ENCODE assay signal across 8 cellular contexts in genomic region chr3:180601688-180602666, GRCh38. TPM values are rescaled to one million over a fixed set of nuclear protein-coding genes. Genes with fewer than 3 reads are reported as not detected.
DNase-seq lines count a peak whose midpoint lies in the region; ATAC-seq, FAIRE-seq and TF ChIP-seq lines count a peak whose summit lies in the region.

A gene with protein sequence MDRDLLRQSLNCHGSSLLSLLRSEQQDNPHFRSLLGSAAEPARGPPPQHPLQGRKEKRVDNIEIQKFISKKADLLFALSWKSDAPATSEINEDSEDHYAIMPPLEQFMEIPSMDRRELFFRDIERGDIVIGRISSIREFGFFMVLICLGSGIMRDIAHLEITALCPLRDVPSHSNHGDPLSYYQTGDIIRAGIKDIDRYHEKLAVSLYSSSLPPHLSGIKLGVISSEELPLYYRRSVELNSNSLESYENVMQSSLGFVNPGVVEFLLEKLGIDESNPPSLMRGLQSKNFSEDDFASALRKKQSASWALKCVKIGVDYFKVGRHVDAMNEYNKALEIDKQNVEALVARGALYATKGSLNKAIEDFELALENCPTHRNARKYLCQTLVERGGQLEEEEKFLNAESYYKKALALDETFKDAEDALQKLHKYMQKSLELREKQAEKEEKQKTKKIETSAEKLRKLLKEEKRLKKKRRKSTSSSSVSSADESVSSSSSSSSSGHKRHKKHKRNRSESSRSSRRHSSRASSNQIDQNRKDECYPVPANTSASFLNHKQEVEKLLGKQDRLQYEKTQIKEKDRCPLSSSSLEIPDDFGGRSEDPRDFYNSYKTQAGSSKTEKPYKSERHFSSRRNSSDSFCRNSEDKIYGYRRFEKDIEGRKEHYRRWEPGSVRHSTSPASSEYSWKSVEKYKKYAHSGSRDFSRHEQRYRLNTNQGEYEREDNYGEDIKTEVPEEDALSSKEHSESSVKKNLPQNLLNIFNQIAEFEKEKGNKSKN (plus strand): TSS chr3:180602163. CDS start chr3:180602262, 99 bp downstream.

- ATAC-seq in HG02852 (IDR thresholded peaks at IDR 0.05; ENCODE audit: unreplicated experiment) (peak; percentile 97), left ventricle myocardium superior (peak; percentile 100)

- TF ChIP-seq CTCF in prostate gland (IDR thresholded peaks at IDR 0.05) = no peak

- H3K27ac Mint-ChIP-seq in T-helper 1 cell treated with Interleukin-12 subunit alpha and Interleukin-12 subunit beta and Interleukin-4 antibody, amounts not matched to agents 30 μg/mL and 1 μg/mL, for 36 hours = peak within 1 kb of the TSS; percentile 91

- peaks cover 34% of the 10 kb centered on the region for H3K36me3 Mint-ChIP-seq in T-helper 1 cell treated with Interleukin-12 subunit alpha and Interleukin-12 subunit beta and Interleukin-4 antibody, amounts not matched to agents 30 μg/mL and 1 μg/mL, for 36 hours (ENCODE audit: low read depth)

- no peaks in the 10 kb centered on the region for H3K27me3 ChIP-seq in prostate gland (replicated peaks; ENCODE audit: insufficient read depth)

- FAIRE-seq in GM12892 (lab: Jason Lieb, UNC) = peak; percentile 99

- TF ChIP-seq POLR2A in GM12892 (IDR thresholded peaks at IDR 0.05; ENCODE audit: low read depth, low read length) (peak; percentile 93), prostate gland (IDR thresholded peaks at IDR 0.05) (no peak)

- peak within 1 kb of the TSS; percentile 65 to 68 for H3K27ac ChIP-seq in prostate gland
- H3K27ac ChIP-seq in urinary bladder (ENCODE audit: low read depth) = peak within 1 kb of the TSS; percentile 64

- peak; percentile 73 for DNase-seq in GM12892 (ENCODE audit: insufficient read length)
- peak; percentile 98 for DNase-seq in NCI-H146 treated with DMSO at 0.1 percent for 48 hours (lab: John Stamatoyannopoulos, UW; ENCODE audit: unreplicated experiment)
- peak; percentile 84 for DNase-seq in amniotic stem cell (lab: John Stamatoyannopoulos, UW)
- DNase-seq in left ventricle myocardium superior = peak; percentile 94
- peak; percentile 82 for DNase-seq in prostate gland (ENCODE audit: low spot score)

- H3K4me1 ChIP-seq in prostate gland (replicated peaks) (no peaks in the 10 kb centered on the region), urinary bladder (ENCODE audit: insufficient read depth) (no peaks in the 10 kb centered on the region)

- H3K9me3 Mint-ChIP-seq in T-helper 1 cell treated with Interleukin-12 subunit alpha and Interleukin-12 subunit beta and Interleukin-4 antibody, amounts not matched to agents 30 μg/mL and 1 μg/mL, for 36 hours = peaks cover 13% of the 10 kb centered on the region

- no peaks in the 10 kb centered on the region for H3K9me3 ChIP-seq in prostate gland

- H3K4me1 Mint-ChIP-seq in T-helper 1 cell treated with Interleukin-12 subunit alpha and Interleukin-12 subunit beta and Interleukin-4 antibody, amounts not matched to agents 30 μg/mL and 1 μg/mL, for 36 hours (ENCODE audit: low read depth) = peaks cover 12% of the 10 kb centered on the region

- H3K4me3 ChIP-seq in prostate gland = peak within 1 kb of the TSS; percentile 86 to 90
- H3K4me3 ChIP-seq in urinary bladder (ENCODE audit: low read depth, low read length) = peak within 1 kb of the TSS; percentile 75

- peak within 1 kb of the TSS; percentile 97 for H3K4me3 Mint-ChIP-seq in T-helper 1 cell treated with Interleukin-12 subunit alpha and Interleukin-12 subunit beta and Interleukin-4 antibody, amounts not matched to agents 30 μg/mL and 1 μg/mL, for 36 hours

- H3K36me3 ChIP-seq in prostate gland (peaks cover 0 to 5% of the 10 kb centered on the region in 2 donors), urinary bladder (ENCODE audit: insufficient read depth) (peaks cover 2% of the 10 kb centered on the region)

- 3% methylated on average over 69 of the region's 70 CpGs for WGBS in prostate gland
- 2% methylated on average over 70 of the region's 70 CpGs for WGBS in urinary bladder

- intact Hi-C loops in left ventricle myocardium superior (cut with micrococcal nuclease) = no loop called here
- intact Hi-C loops in prostate gland (cut with DNase I) = no loop called here

- peaks cover 17% of the 10 kb centered on the region for H3K27me3 Mint-ChIP-seq in T-helper 1 cell treated with Interleukin-12 subunit alpha and Interleukin-12 subunit beta and Interleukin-4 antibody, amounts not matched to agents 30 μg/mL and 1 μg/mL, for 36 hours (ENCODE audit: low read depth)

RNA-seq across cellular contexts. Expression of the gene that starts here (rescaled TPM):
- polyA plus RNA-seq in GM12892 (2012; ENCODE audit: missing spikeins) = 27.7 TPM
- total RNA-seq in left ventricle myocardium superior = 16.0 TPM
- total RNA-seq in prostate gland = 10 to 100 TPM; 40.5 to 78.7 TPM
- total RNA-seq in urinary bladder = 71.3 TPM
- polyA plus RNA-seq in urinary bladder = 18.0 TPM

Comparison
In these comparisons a context has a peak if more than half of its experiments do, and no peak if none do; other contexts are left out.
1. Peak in every context shown above with its lines: DNase-seq, ATAC-seq, H3K4me3 ChIP-seq and H3K27ac ChIP-seq.